1 cellular context compared by ENCODE assay signal in the genomic region with DNA sequence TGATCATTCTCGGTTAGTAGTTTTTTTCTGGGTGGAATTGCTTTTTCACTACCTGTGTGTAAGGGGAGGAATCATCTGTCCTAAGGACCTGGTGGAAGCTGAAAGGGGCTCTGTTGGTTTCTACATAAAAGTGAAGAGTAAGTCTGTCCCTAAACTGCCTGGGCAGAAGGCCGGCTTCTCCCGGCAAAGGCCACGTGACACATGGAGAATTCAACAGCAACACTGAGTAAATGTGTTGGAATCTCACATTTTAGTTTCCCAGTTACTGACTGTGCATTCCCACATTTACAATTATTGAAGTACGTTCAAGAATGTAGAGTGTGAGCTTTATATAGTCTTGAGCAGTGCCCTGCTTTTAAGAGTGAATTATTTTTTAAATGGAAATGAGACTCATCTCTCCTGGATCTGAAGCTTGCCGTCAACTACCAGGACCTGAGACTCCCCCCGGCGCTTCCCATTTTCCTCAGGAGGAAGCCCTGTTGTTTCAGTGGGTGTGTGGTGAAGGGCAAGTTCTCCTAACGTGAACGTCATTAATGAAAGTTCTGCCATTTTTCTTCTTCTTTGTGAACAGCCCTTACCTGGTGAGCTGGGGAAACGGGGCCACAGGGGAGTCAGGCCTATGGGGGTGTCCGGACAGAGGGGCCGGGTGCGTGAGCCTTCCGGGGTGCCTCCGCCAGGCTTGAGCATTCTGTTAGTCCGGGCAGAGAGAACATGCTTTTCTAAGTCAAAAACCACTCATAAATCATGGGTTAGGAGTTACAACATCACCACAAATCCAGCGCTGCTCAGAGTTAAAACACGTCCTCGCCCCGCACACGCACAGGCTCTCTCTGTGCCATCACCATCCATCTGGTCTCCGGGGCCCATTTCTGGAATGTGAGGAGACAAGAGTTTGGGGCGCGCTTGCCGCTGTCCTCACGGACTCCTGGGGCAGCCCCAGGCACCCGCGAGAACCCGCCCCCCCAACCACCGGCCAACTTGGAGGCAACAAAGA.
TF ChIP-seq lines count a peak whose summit lies in the region.

No MANE protein-coding gene starts in this region.

TF ChIP-seq in HepG2, 621 proteins besides CTCF, POLR2A, EP300 and RAD21:
- no peak for TF ChIP-seq FOXO4 (CRISPR knock-in tag; conservative IDR thresholded peaks at IDR 0.05)
- no peak for TF ChIP-seq ZMYM2 (CRISPR knock-in tag; IDR thresholded peaks at IDR 0.05)
- no peak for TF ChIP-seq ZNF616 (CRISPR knock-in tag; IDR thresholded peaks at IDR 0.05; ENCODE audit: low read depth)
- no peak for TF ChIP-seq SIX4 (CRISPR knock-in tag; IDR thresholded peaks at IDR 0.05)
- TF ChIP-seq RFXAP (CRISPR knock-in tag; IDR thresholded peaks at IDR 0.05; ENCODE audit: borderline replicate concordance) = no peak
- TF ChIP-seq FLYWCH1 (CRISPR knock-in tag; IDR thresholded peaks at IDR 0.05) = no peak
- TF ChIP-seq ZBTB33 (CRISPR knock-in tag; IDR thresholded peaks at IDR 0.05) = no peak
- TF ChIP-seq ZSCAN21 (CRISPR knock-in tag; IDR thresholded peaks at IDR 0.05; ENCODE audit: borderline replicate concordance) = no peak
- TF ChIP-seq, protein P1, sequence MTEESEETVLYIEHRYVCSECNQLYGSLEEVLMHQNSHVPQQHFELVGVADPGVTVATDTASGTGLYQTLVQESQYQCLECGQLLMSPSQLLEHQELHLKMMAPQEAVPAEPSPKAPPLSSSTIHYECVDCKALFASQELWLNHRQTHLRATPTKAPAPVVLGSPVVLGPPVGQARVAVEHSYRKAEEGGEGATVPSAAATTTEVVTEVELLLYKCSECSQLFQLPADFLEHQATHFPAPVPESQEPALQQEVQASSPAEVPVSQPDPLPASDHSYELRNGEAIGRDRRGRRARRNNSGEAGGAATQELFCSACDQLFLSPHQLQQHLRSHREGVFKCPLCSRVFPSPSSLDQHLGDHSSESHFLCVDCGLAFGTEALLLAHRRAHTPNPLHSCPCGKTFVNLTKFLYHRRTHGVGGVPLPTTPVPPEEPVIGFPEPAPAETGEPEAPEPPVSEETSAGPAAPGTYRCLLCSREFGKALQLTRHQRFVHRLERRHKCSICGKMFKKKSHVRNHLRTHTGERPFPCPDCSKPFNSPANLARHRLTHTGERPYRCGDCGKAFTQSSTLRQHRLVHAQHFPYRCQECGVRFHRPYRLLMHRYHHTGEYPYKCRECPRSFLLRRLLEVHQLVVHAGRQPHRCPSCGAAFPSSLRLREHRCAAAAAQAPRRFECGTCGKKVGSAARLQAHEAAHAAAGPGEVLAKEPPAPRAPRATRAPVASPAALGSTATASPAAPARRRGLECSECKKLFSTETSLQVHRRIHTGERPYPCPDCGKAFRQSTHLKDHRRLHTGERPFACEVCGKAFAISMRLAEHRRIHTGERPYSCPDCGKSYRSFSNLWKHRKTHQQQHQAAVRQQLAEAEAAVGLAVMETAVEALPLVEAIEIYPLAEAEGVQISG (CRISPR knock-in tag; IDR thresholded peaks at IDR 0.05) = no peak
- TF ChIP-seq KDM5A (IDR thresholded peaks at IDR 0.05; ENCODE audit: borderline replicate concordance, low read length) = no peak
- TF ChIP-seq ZNF138 (CRISPR knock-in tag; IDR thresholded peaks at IDR 0.05; ENCODE audit: low read depth) = no peak
- no peak for TF ChIP-seq FOXK1 (CRISPR knock-in tag; IDR thresholded peaks at IDR 0.05; ENCODE audit: borderline replicate concordance, low read depth)
- no peak for TF ChIP-seq KDM1A (CRISPR knock-in tag; IDR thresholded peaks at IDR 0.05)
- TF ChIP-seq, protein P2, sequence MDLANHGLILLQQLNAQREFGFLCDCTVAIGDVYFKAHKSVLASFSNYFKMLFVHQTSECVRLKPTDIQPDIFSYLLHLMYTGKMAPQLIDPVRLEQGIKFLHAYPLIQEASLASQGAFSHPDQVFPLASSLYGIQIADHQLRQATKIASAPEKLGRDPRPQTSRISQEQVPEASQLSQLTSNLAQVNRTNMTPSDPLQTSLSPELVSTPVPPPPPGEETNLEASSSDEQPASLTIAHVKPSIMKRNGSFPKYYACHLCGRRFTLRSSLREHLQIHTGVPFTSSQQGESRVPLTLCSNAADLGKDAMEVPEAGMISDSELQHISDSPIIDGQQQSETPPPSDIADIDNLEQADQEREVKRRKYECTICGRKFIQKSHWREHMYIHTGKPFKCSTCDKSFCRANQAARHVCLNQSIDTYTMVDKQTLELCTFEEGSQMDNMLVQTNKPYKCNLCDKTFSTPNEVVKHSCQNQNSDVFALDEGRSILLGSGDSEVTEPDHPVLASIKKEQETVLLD (CRISPR knock-in tag; IDR thresholded peaks at IDR 0.05; ENCODE audit: low read depth) = no peak
- TF ChIP-seq ZNF33B (CRISPR knock-in tag; IDR thresholded peaks at IDR 0.05) = no peak
- no peak for TF ChIP-seq ZNF136 (CRISPR knock-in tag; IDR thresholded peaks at IDR 0.05; ENCODE audit: low read depth)
- TF ChIP-seq MIER3 (CRISPR knock-in tag; IDR thresholded peaks at IDR 0.05; ENCODE audit: borderline replicate concordance) = no peak
- TF ChIP-seq ZNF296 (CRISPR knock-in tag; conservative IDR thresholded peaks at IDR 0.05) = no peak
- no peak for TF ChIP-seq KLF12 (CRISPR knock-in tag; IDR thresholded peaks at IDR 0.05; ENCODE audit: borderline replicate concordance)
